2 cellular contexts compared by ENCODE assay signal in genomic region chr7:35694161-35694783, GRCh38.
TF ChIP-seq lines count a peak whose summit lies in the region.

No MANE protein-coding gene starts in this region.

TF ChIP-seq in SK-N-SH, 30 proteins besides CTCF, POLR2A, EP300 and RAD21:
- TF ChIP-seq NRF1 (IDR thresholded peaks at IDR 0.05; ENCODE audit: low read depth, low read length) (no peak), YY1 (IDR thresholded peaks at IDR 0.05; ENCODE audit: low read depth) (0 out of 2 replicates have a peak, but pooled peaks have one; percentile 6)
TF ChIP-seq in SK-N-SH: peak in this region for 1.

TF ChIP-seq in H1, 55 proteins besides CTCF, POLR2A, EP300 and RAD21:
- TF ChIP-seq CHD2 (IDR thresholded peaks at IDR 0.05; ENCODE audit: low read length) (no peak), SIN3A (conservative IDR thresholded peaks at IDR 0.05 in 1 of 2, IDR thresholded peaks at IDR 0.05 in 1 of 2; ENCODE audit: low read depth in 1 of 2, low read length in 2 of 2) (0 out of 4 replicates have a peak, but pooled peaks of 1 of the 2 experiments have one; percentile 3), KDM1A (IDR thresholded peaks at IDR 0.05; ENCODE audit: borderline replicate concordance, low read length) (no peak), TEAD4 (IDR thresholded peaks at IDR 0.05; ENCODE audit: low read depth, low read length) (no peak)
